In the genomic region with DNA sequence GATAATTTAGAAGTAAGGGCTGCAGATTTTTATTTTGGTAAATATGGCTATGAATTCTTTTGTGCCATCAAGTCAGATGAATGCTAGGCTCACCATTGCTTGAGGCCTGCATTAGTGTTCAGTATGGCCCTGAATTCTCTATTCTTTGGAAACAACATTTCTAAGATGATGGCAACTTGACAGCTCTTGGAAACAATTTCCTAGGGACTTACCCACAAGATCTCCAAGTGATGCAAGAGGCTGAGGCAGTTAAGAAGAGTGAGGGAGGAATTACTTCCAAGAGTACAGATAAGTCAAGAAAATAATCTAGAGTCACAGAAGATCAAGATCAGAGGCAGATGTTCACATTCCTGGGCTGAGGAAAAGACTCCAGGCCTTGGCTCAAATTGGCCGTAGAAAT, we compare ENCODE assay signal across 23 cellular contexts.
"Had no signal": no experiment of that assay in that cellular context is flagged by ENCODE, and none has a peak within 500 bp of the region (broad histone marks: within the 10 kb centered on the region; RNA-seq: fewer than 3 reads in every experiment).

No MANE protein-coding gene starts in this region.

- H3K4me1 ChIP-seq: ascending aorta, left ventricle myocardium inferior, uterus had no signal

- H3K9me3 ChIP-seq: mucosa of descending colon, thoracic aorta, uterus had no signal

- H3K27ac ChIP-seq: ascending aorta, left ventricle myocardium inferior, skin epidermis, thoracic aorta, WERI-Rb-1 had no signal

- ATAC-seq: activated CD4-positive, CD25-positive, alpha-beta regulatory T cell treated with anti-CD3 and anti-CD28 coated beads, Interleukin-2, amount 50 U/mL, for 24 hours; activated naive CD4-positive, alpha-beta T cell treated with anti-CD3 and anti-CD28 coated beads, Interleukin-2, amount 50 U/mL, for 72 hours; esophagus mucosa; mucosa of descending colon; right cardiac atrium; stimulated activated naive CD8-positive, alpha-beta T cell treated with anti-CD3 and anti-CD28 coated beads, Interleukin-15, Interleukin-2, amounts not matched to agents 100 U/mL and 50 U/mL, for 24 hours; T-helper 17 cell had no signal

- H3K27me3 ChIP-seq: ascending aorta, uterus had no signal

- H3K36me3 ChIP-seq: ascending aorta, left ventricle myocardium inferior, thoracic aorta, uterus, WERI-Rb-1 had no signal

- DNase-seq: activated CD4-positive, alpha-beta memory T cell treated with anti-CD3 and anti-CD28 coated beads, Interleukin-2, amount 10 ng/mL, durations not matched to agents 7 days and 5 days; activated CD4-positive, alpha-beta T cell treated with anti-CD3 and anti-CD28 coated beads, Interleukin-2, amount 10 ng/mL, durations not matched to agents 24 days and 14 days; activated T-cell treated with anti-CD3 and anti-CD28 coated beads, Interleukin-2, amount 50 U/mL, for 48 hours; glutamatergic neuron; islet precursor cell; left ventricle myocardium inferior; mucosa of descending colon; posterior cingulate gyrus; right cardiac atrium; stimulated activated CD4-positive, alpha-beta T cell treated with anti-CD3 and anti-CD28 coated beads, Interleukin-12 subunit alpha, Interleukin-12 subunit beta, amount 100 ng/mL, for 4 hours; stimulated activated CD4-positive, alpha-beta T cell treated with anti-CD3 and anti-CD28 coated beads, Interleukin-4, amount 100 ng/mL, for 1 hour; stimulated activated naive CD8-positive, alpha-beta T cell treated with anti-CD3 and anti-CD28 coated beads, Interleukin-15, Interleukin-2, amounts not matched to agents 100 U/mL and 50 U/mL, for 24 hours; T-helper 17 cell; T1000; uterus; WERI-Rb-1 had no signal

- H3K4me3 ChIP-seq: ascending aorta, left ventricle myocardium inferior, lung, mucosa of descending colon, skin epidermis, thoracic aorta, uterus had no signal
